ENCODE assay signal across 33 cellular contexts in genomic region chr17:35740216-35740615, GRCh38. TPM values are rescaled to one million over a fixed set of nuclear protein-coding genes. Genes with fewer than 3 reads are reported as not detected.
"Had no signal": no experiment of that assay in that cellular context is flagged by ENCODE, and none has a peak within 500 bp of the region (broad histone marks: within the 10 kb centered on the region; RNA-seq: fewer than 3 reads in every experiment).

No MANE protein-coding gene starts in this region.

- H3K27ac Mint-ChIP-seq: naive thymus-derived CD4-positive, alpha-beta T cell; natural killer cell treated with Interleukin-12 subunit alpha and Interleukin-12 subunit beta and Interleukin-15 and Interleukin-18, amount 100 ng/mL, for 72 hours; progenitor cell of endocrine pancreas; stimulated activated effector memory CD8-positive, alpha-beta T cell treated with anti-CD3 and anti-CD28 coated beads, Interleukin-12 subunit alpha, Interleukin-12 subunit beta, amount 100 ng/mL, for 72 hours; stimulated activated naive CD8-positive, alpha-beta T cell treated with anti-CD3 and anti-CD28 coated beads, Interleukin-15, Interleukin-2, amounts not matched to agents 100 ng/mL and 50 ng/mL, for 24 hours; type B pancreatic cell had no signal

- DNase-seq: heart right ventricle; islet precursor cell; kidney glomerular epithelial cell; left colon; mesendoderm; midbrain; mucosa of descending colon; naive thymus-derived CD4-positive, alpha-beta T cell; small intestine; spleen; stimulated activated CD4-positive, alpha-beta T cell treated with anti-CD3 and anti-CD28 coated beads, Interleukin-4, amount 100 ng/mL, for 24 hours; stimulated activated naive CD4-positive, alpha-beta T cell; uterus had no signal

- H3K4me1 ChIP-seq: parathyroid adenoma had no signal

- H3K9me3 ChIP-seq: heart right ventricle, left lung, mucosa of descending colon, right atrium auricular region, spleen, tibial nerve, uterus had no signal

- H3K9me3 Mint-ChIP-seq: naive thymus-derived CD4-positive, alpha-beta T cell; natural killer cell treated with Interleukin-12 subunit alpha and Interleukin-12 subunit beta and Interleukin-15 and Interleukin-18, amount 100 ng/mL, for 72 hours; stimulated activated effector memory CD8-positive, alpha-beta T cell treated with anti-CD3 and anti-CD28 coated beads, Interleukin-12 subunit alpha, Interleukin-12 subunit beta, amount 100 ng/mL, for 72 hours; stimulated activated naive CD8-positive, alpha-beta T cell treated with anti-CD3 and anti-CD28 coated beads, Interleukin-15, Interleukin-2, amounts not matched to agents 100 ng/mL and 50 ng/mL, for 24 hours; type B pancreatic cell had no signal

- ATAC-seq: left colon; naive thymus-derived CD4-positive, alpha-beta T cell; sciatic nerve had no signal

- H3K4me3 Mint-ChIP-seq: natural killer cell treated with Interleukin-12 subunit alpha and Interleukin-12 subunit beta and Interleukin-15 and Interleukin-18, amount 100 ng/mL, for 72 hours; stimulated activated effector memory CD8-positive, alpha-beta T cell treated with anti-CD3 and anti-CD28 coated beads, Interleukin-12 subunit alpha, Interleukin-12 subunit beta, amount 100 ng/mL, for 72 hours; stimulated activated naive CD8-positive, alpha-beta T cell treated with anti-CD3 and anti-CD28 coated beads, Interleukin-15, Interleukin-2, amounts not matched to agents 100 ng/mL and 50 ng/mL, for 24 hours; type B pancreatic cell had no signal

- H3K36me3 ChIP-seq: heart right ventricle, left lung, right atrium auricular region, spleen, tibial nerve, uterus had no signal

- H3K27ac ChIP-seq: heart right ventricle, hepatocyte, left lung, parathyroid adenoma, right atrium auricular region, spleen, tibial nerve, uterus had no signal

- H3K4me3 ChIP-seq: hepatocyte, left lung, lung, mucosa of descending colon, right atrium auricular region, uterus had no signal

- H3K27me3 ChIP-seq: right atrium auricular region had no signal

- H3K36me3 Mint-ChIP-seq: naive thymus-derived CD4-positive, alpha-beta T cell; natural killer cell treated with Interleukin-12 subunit alpha and Interleukin-12 subunit beta and Interleukin-15 and Interleukin-18, amount 100 ng/mL, for 72 hours; stimulated activated effector memory CD8-positive, alpha-beta T cell treated with anti-CD3 and anti-CD28 coated beads, Interleukin-12 subunit alpha, Interleukin-12 subunit beta, amount 100 ng/mL, for 72 hours had no signal

RNA-seq across cellular contexts. Expression of gene GAS2L2, which starts 12.8 kb away (rescaled TPM):
- total RNA-seq: hepatocyte; mucosa of descending colon; natural killer cell treated with Interleukin-12 subunit alpha and Interleukin-12 subunit beta and Interleukin-15 and Interleukin-18, amount 100 ng/mL, for 72 hours; osteocyte; pulmonary artery endothelial cell; right atrium auricular region; spleen; ureter had no signal

RNA-seq across cellular contexts. Expression of gene C17orf50, which starts 20.5 kb away (rescaled TPM):
- total RNA-seq: heart right ventricle; hepatocyte; left colon; left lung; lower leg skin; mucosa of descending colon; myocyte; naive thymus-derived CD4-positive, alpha-beta T cell; natural killer cell treated with Interleukin-12 subunit alpha and Interleukin-12 subunit beta and Interleukin-15 and Interleukin-18, amount 100 ng/mL, for 72 hours; osteocyte; progenitor cell of endocrine pancreas; pulmonary artery endothelial cell; renal cortical epithelial cell; right atrium auricular region; sciatic nerve; spleen; subcutaneous adipose tissue; temporal lobe; tibial nerve; ureter; uterus had no signal

RNA-seq across cellular contexts. Expression of gene MMP28, which starts 55.2 kb away (rescaled TPM):
- total RNA-seq: natural killer cell treated with Interleukin-12 subunit alpha and Interleukin-12 subunit beta and Interleukin-15 and Interleukin-18, amount 100 ng/mL, for 72 hours had no signal
